Comparison of ENCODE assay signal across 23 cellular contexts in genomic region chr21:36913247-36914169, GRCh38. TPM values are rescaled to one million over a fixed set of nuclear protein-coding genes. Genes with fewer than 3 reads are reported as not detected.
A peak's percentile ranks its signal among the peaks of the same experiment; 100 is the strongest.
DNase-seq lines count a peak whose midpoint lies in the region; ATAC-seq and TF ChIP-seq lines count a peak whose summit lies in the region.
"Had no signal": no experiment of that assay in that cellular context is flagged by ENCODE, and none has a peak within 500 bp of the region (broad histone marks: within the 10 kb centered on the region; RNA-seq: fewer than 3 reads in every experiment).

No MANE protein-coding gene starts in this region.

- TF ChIP-seq POLR2A in breast epithelium (IDR thresholded peaks at IDR 0.05) = no peak

- no peak for ATAC-seq in stimulated activated effector memory CD8-positive, alpha-beta T cell treated with anti-CD3 and anti-CD28 coated beads, Interleukin-12 subunit alpha, Interleukin-12 subunit beta, amount 100 ng/mL, for 72 hours
- ATAC-seq in HG03457 (IDR thresholded peaks at IDR 0.05; ENCODE audit: unreplicated experiment) (no peak), GM21825 (IDR thresholded peaks at IDR 0.05; ENCODE audit: unreplicated experiment) (no peak)

- H3K36me3 Mint-ChIP-seq in MCF 10A (ENCODE audit: insufficient read depth, unreplicated experiment) (peaks cover 8% of the 10 kb centered on the region), chondrocyte (ENCODE audit: low read depth) (no peaks in the 10 kb centered on the region)
- peaks cover 10% of the 10 kb centered on the region for H3K36me3 Mint-ChIP-seq in stimulated activated effector memory CD8-positive, alpha-beta T cell treated with anti-CD3 and anti-CD28 coated beads, Interleukin-12 subunit alpha, Interleukin-12 subunit beta, amount 100 ng/mL, for 72 hours

- H3K27me3 Mint-ChIP-seq in MCF 10A (ENCODE audit: insufficient read depth, unreplicated experiment) (no peaks in the 10 kb centered on the region), chondrocyte (ENCODE audit: low read depth) (no peaks in the 10 kb centered on the region)

- H3K4me1 ChIP-seq in breast epithelium = no peaks in the 10 kb centered on the region

- no peaks in the 10 kb centered on the region for H3K9me3 ChIP-seq in breast epithelium
- H3K9me3 ChIP-seq: BE2C, Peyer's patch, SJSA1 had no signal

- H3K4me3 Mint-ChIP-seq in MCF 10A (ENCODE audit: unreplicated experiment) (no peak overlapping the region), chondrocyte (ENCODE audit: unreplicated experiment) (no peak overlapping the region)
- no peak overlapping the region for H3K4me3 Mint-ChIP-seq in stimulated activated effector memory CD8-positive, alpha-beta T cell treated with anti-CD3 and anti-CD28 coated beads, Interleukin-12 subunit alpha, Interleukin-12 subunit beta, amount 100 ng/mL, for 72 hours
- H3K4me3 Mint-ChIP-seq: HFFc6 had no signal

- POLR2A ChIA-PET in MCF 10A (lab: Yijun Ruan, JAX) = no interaction called here

- H3K4me1 Mint-ChIP-seq in MCF 10A (ENCODE audit: insufficient read depth, unreplicated experiment) (peaks cover 10% of the 10 kb centered on the region), chondrocyte (ENCODE audit: low read depth) (peaks cover 40% of the 10 kb centered on the region)
- peaks cover 42% of the 10 kb centered on the region for H3K4me1 Mint-ChIP-seq in stimulated activated effector memory CD8-positive, alpha-beta T cell treated with anti-CD3 and anti-CD28 coated beads, Interleukin-12 subunit alpha, Interleukin-12 subunit beta, amount 100 ng/mL, for 72 hours

- H3K27me3 ChIP-seq in breast epithelium = no peaks in the 10 kb centered on the region
- H3K27me3 ChIP-seq: BE2C, Peyer's patch, SJSA1 had no signal

- CTCF ChIA-PET in MCF 10A (lab: Yijun Ruan, JAX) = interaction anchor here (0.7 to 1.3 kb wide), 6 partner anchors 13 to 410 kb away, joined by 3 to 6 read pairs (median 4); no protein-coding TSS in a partner anchor

- intact Hi-C loops in MCF 10A (cut with micrococcal nuclease) (loop anchor here (5.0 to 10.0 kb wide), 2 partner anchors 129 to 211 kb away; no protein-coding TSS in a partner anchor), breast epithelium (cut with DNase I; ENCODE audit: low total_unique reads) (no loop called here)

- H3K4me3 ChIP-seq in breast epithelium = no peak overlapping the region
- H3K4me3 ChIP-seq: Peyer's patch, SJSA1 had no signal

- TF ChIP-seq CTCF in MCF 10A (IDR thresholded peaks at IDR 0.05; ENCODE audit: unreplicated experiment) = no peak
- no peak for TF ChIP-seq CTCF in breast epithelium (IDR thresholded peaks at IDR 0.05)
- TF ChIP-seq CTCF in chondrocyte (IDR thresholded peaks at IDR 0.05) = no peak

- BruUV-seq in MCF 10A (replicated peaks; lab: Mats Ljungman, UMichigan) = no TSS peak

- DNase-seq in MCF 10A (ENCODE audit: unreplicated experiment) (no peak), breast epithelium (ENCODE audit: low spot score in 2 of 2) (no peak), M059J (ENCODE audit: low read depth) (peak; percentile 18), chondrocyte (ENCODE audit: low spot score) (no peak), ecto neural progenitor cell (ENCODE audit: low spot score) (no peak)
- no peak for DNase-seq in stimulated activated effector memory CD8-positive, alpha-beta T cell treated with anti-CD3 and anti-CD28 coated beads, Interleukin-12 subunit alpha, Interleukin-12 subunit beta, amount 100 ng/mL, for 72 hours (ENCODE audit: low spot score in 2 of 2)
- DNase-seq: BE2C, DMS53, EL, GF-D8, HFFc6, KG1, MV-4-11, NCI-H1105 treated with DMSO at 0.1 percent for 48 hours, NCI-H2081 treated with DMSO at 0.1 percent for 48 hours, NCI-H226, NCI-H510A treated with DMSO at 0.1 percent for 48 hours, NCI-H748 treated with DMSO at 0.1 percent for 48 hours, Peyer's patch had no signal

- H3K36me3 ChIP-seq in breast epithelium = no peaks in the 10 kb centered on the region
- H3K36me3 ChIP-seq: BE2C, Peyer's patch had no signal

- H3K27ac ChIP-seq in breast epithelium = no peak overlapping the region
- H3K27ac ChIP-seq: HL-60, Peyer's patch, SJSA1 had no signal

- peak overlapping the region; percentile 99 for H3K27ac Mint-ChIP-seq in MCF 10A (ENCODE audit: low read depth, unreplicated experiment)
- peak overlapping the region; percentile 38 for H3K27ac Mint-ChIP-seq in chondrocyte (ENCODE audit: unreplicated experiment)
- peak overlapping the region; percentile 99 for H3K27ac Mint-ChIP-seq in stimulated activated effector memory CD8-positive, alpha-beta T cell treated with anti-CD3 and anti-CD28 coated beads, Interleukin-12 subunit alpha, Interleukin-12 subunit beta, amount 100 ng/mL, for 72 hours
- H3K27ac Mint-ChIP-seq: HFFc6 had no signal

- H3K9me3 Mint-ChIP-seq in MCF 10A (ENCODE audit: unreplicated experiment) = no peaks in the 10 kb centered on the region
- H3K9me3 Mint-ChIP-seq in chondrocyte (ENCODE audit: low read depth) = peaks cover under 1% of the 10 kb centered on the region
- no peaks in the 10 kb centered on the region for H3K9me3 Mint-ChIP-seq in stimulated activated effector memory CD8-positive, alpha-beta T cell treated with anti-CD3 and anti-CD28 coated beads, Interleukin-12 subunit alpha, Interleukin-12 subunit beta, amount 100 ng/mL, for 72 hours
- H3K9me3 Mint-ChIP-seq: HFFc6 had no signal

RNA-seq across cellular contexts. Expression of gene HLCS, which starts 53.0 kb away (rescaled TPM):
- total RNA-seq in MCF 10A (2022) = 45.1 and 46.1 TPM in 2 replicates
- 10 to 100 TPM; 19.5 to 26.2 (median 20.3) TPM for total RNA-seq in breast epithelium
- 18.9 and 22.9 TPM in 2 replicates for total RNA-seq in M059J (2014; rRNA removed; shearing (Covaris generic))
- 27.0 to 32.9 TPM (median 30.4 TPM) in 3 replicates for total RNA-seq in chondrocyte

Comparison
In these comparisons a context has a peak if more than half of its experiments do, and no peak if none do; other contexts are left out.
1. H3K27ac Mint-ChIP-seq: peak in every context shown above with its lines; median percentile 99 in MCF 10A; 99 in stimulated activated effector memory CD8-positive, alpha-beta T cell treated with anti-CD3 and anti-CD28 coated beads, Interleukin-12 subunit alpha, Interleukin-12 subunit beta, amount 100 ng/mL, for 72 hours; 38 in chondrocyte.